25 cellular contexts compared by ENCODE assay signal in genomic region chr6:9675122-9675521, GRCh38.
"Had no signal": no experiment of that assay in that cellular context is flagged by ENCODE, and none has a peak within 500 bp of the region (broad histone marks: within the 10 kb centered on the region; RNA-seq: fewer than 3 reads in every experiment).

No MANE protein-coding gene starts in this region.

- H3K9me3 ChIP-seq: esophagus squamous epithelium, lower lobe of right lung, right lobe of liver, thoracic aorta, upper lobe of left lung had no signal

- H3K4me3 ChIP-seq: esophagus squamous epithelium, heart right ventricle, lower lobe of right lung, neural progenitor cell, right lobe of liver, thoracic aorta, tibial nerve, upper lobe of left lung had no signal

- H3K27me3 Mint-ChIP-seq: effector memory CD8-positive, alpha-beta T cell; naive B cell; natural killer cell treated with Interleukin-12 subunit alpha and Interleukin-12 subunit beta and Interleukin-15 and Interleukin-18, amount 100 ng/mL, for 72 hours; progenitor cell of endocrine pancreas; stimulated activated naive B cell treated with anti-CD40 and anti-IgM and Interleukin-4, amounts not matched to agents 10 μg/mL and 1 μg/mL and 100 μg/mL, for 72 hours; stimulated activated naive CD8-positive, alpha-beta T cell treated with anti-CD3 and anti-CD28 coated beads, Interleukin-15, Interleukin-2, amounts not matched to agents 100 ng/mL and 50 ng/mL, for 24 hours had no signal

- H3K27me3 ChIP-seq: esophagus squamous epithelium, heart right ventricle, neural progenitor cell, right lobe of liver, tibial nerve, upper lobe of left lung had no signal

- H3K4me2 ChIP-seq: neural progenitor cell had no signal

- H3K4me1 ChIP-seq: esophagus squamous epithelium, heart right ventricle, lower lobe of right lung, neural progenitor cell, parathyroid adenoma, right lobe of liver, tibial nerve, upper lobe of left lung had no signal

- ATAC-seq: effector memory CD8-positive, alpha-beta T cell; heart right ventricle; left cardiac atrium; left ventricle myocardium superior; lower lobe of right lung; natural killer cell treated with Interleukin-12 subunit alpha and Interleukin-12 subunit beta and Interleukin-15 and Interleukin-18, amount 100 ng/mL, for 72 hours; right lobe of liver; stimulated activated naive B cell treated with anti-CD40 and anti-IgM and Interleukin-4, amounts not matched to agents 10 μg/mL and 1 μg/mL and 100 μg/mL, for 72 hours had no signal

- H3K4me3 Mint-ChIP-seq: effector memory CD8-positive, alpha-beta T cell; naive B cell; natural killer cell treated with Interleukin-12 subunit alpha and Interleukin-12 subunit beta and Interleukin-15 and Interleukin-18, amount 100 ng/mL, for 72 hours; neural progenitor cell; stimulated activated naive B cell treated with anti-CD40 and anti-IgM and Interleukin-4, amounts not matched to agents 10 μg/mL and 1 μg/mL and 100 μg/mL, for 72 hours; stimulated activated naive CD8-positive, alpha-beta T cell treated with anti-CD3 and anti-CD28 coated beads, Interleukin-15, Interleukin-2, amounts not matched to agents 100 ng/mL and 50 ng/mL, for 24 hours had no signal

- H3K36me3 Mint-ChIP-seq: naive B cell; natural killer cell treated with Interleukin-12 subunit alpha and Interleukin-12 subunit beta and Interleukin-15 and Interleukin-18, amount 100 ng/mL, for 72 hours; neural progenitor cell; stimulated activated naive B cell treated with anti-CD40 and anti-IgM and Interleukin-4, amounts not matched to agents 10 μg/mL and 1 μg/mL and 100 μg/mL, for 72 hours had no signal

- DNase-seq: cortex of kidney; effector memory CD8-positive, alpha-beta T cell; erythroblast; esophagus squamous epithelium; foreskin melanocyte; glutamatergic neuron; heart right ventricle; hippocampal formation; left cardiac atrium; left ventricle myocardium superior; lower lobe of right lung; naive B cell; right lobe of liver; small intestine; stimulated activated CD4-positive, alpha-beta T cell treated with anti-CD3 and anti-CD28 coated beads, Interleukin-15, amount 100 ng/mL, for 24 hours; stimulated activated CD4-positive, alpha-beta T cell treated with anti-CD3 and anti-CD28 coated beads, Interleukin-2, amount 100 ng/mL, for 48 hours; stimulated activated naive B cell treated with anti-CD40 and anti-IgM and Interleukin-4, amounts not matched to agents 10 μg/mL and 1 μg/mL and 100 μg/mL, for 72 hours; upper lobe of left lung had no signal

- H2AFZ ChIP-seq: neural progenitor cell, parathyroid adenoma had no signal

- H3K36me3 ChIP-seq: esophagus squamous epithelium, heart right ventricle, lower lobe of right lung, neural progenitor cell, right lobe of liver, thoracic aorta, tibial nerve, upper lobe of left lung had no signal

- H3K4me1 Mint-ChIP-seq: naive B cell; neural progenitor cell; stimulated activated naive B cell treated with anti-CD40 and anti-IgM and Interleukin-4, amounts not matched to agents 10 μg/mL and 1 μg/mL and 100 μg/mL, for 72 hours had no signal

- H3K9ac ChIP-seq: neural progenitor cell, parathyroid adenoma had no signal

- H3K27ac ChIP-seq: esophagus squamous epithelium, heart right ventricle, lower lobe of right lung, neural progenitor cell, parathyroid adenoma, right lobe of liver, thoracic aorta, tibial nerve, upper lobe of left lung had no signal

- H3K79me2 ChIP-seq: parathyroid adenoma had no signal

- H3K27ac Mint-ChIP-seq: effector memory CD8-positive, alpha-beta T cell; naive B cell; natural killer cell treated with Interleukin-12 subunit alpha and Interleukin-12 subunit beta and Interleukin-15 and Interleukin-18, amount 100 ng/mL, for 72 hours; neural progenitor cell; progenitor cell of endocrine pancreas; stimulated activated naive B cell treated with anti-CD40 and anti-IgM and Interleukin-4, amounts not matched to agents 10 μg/mL and 1 μg/mL and 100 μg/mL, for 72 hours; stimulated activated naive CD8-positive, alpha-beta T cell treated with anti-CD3 and anti-CD28 coated beads, Interleukin-15, Interleukin-2, amounts not matched to agents 100 ng/mL and 50 ng/mL, for 24 hours had no signal
